Comparison of ENCODE assay signal across 10 cellular contexts in genomic region chr1:84090447-84091244, GRCh38. TPM values are rescaled to one million over a fixed set of nuclear protein-coding genes. Genes with fewer than 3 reads are reported as not detected.
A peak's percentile ranks its signal among the peaks of the same experiment; 100 is the strongest.
DNase-seq lines count a peak whose midpoint lies in the region; ATAC-seq and TF ChIP-seq lines count a peak whose summit lies in the region.
"Had no signal": no experiment of that assay in that cellular context is flagged by ENCODE, and none has a peak within 500 bp of the region (broad histone marks: within the 10 kb centered on the region; RNA-seq: fewer than 3 reads in every experiment).

No MANE protein-coding gene starts in this region.

- H3K4me3 Mint-ChIP-seq in endodermal cell: no peak overlapping the region

- H3K4me1 Mint-ChIP-seq in endodermal cell: no peaks in the 10 kb centered on the region

- H2AFZ ChIP-seq in MM.1S (ENCODE audit: low read length): no peak overlapping the region

- H3K27me3 Mint-ChIP-seq in endodermal cell (ENCODE audit: insufficient read depth): no peaks in the 10 kb centered on the region

- TF ChIP-seq CTCF in MM.1S (IDR thresholded peaks at IDR 0.05; ENCODE audit: low read length) (no peak), endodermal cell (conservative IDR thresholded peaks at IDR 0.05) (no peak)

- intact Hi-C loops in Right ventricle myocardium inferior (cut with DNase I): no loop called here

- H3K79me2 ChIP-seq in MM.1S (ENCODE audit: low read length): no peaks in the 10 kb centered on the region

- DNase-seq in MM.1S (peak; percentile 24), left kidney (ENCODE audit: low read depth, low spot score) (peak; percentile 24), endodermal cell (no peak), GM03348 (ENCODE audit: low spot score) (no peak), Right ventricle myocardium inferior (ENCODE audit: missing footprints) (no peak), putamen (ENCODE audit: low spot score) (no peak)
- DNase-seq: psoas muscle, trophoblast cell had no signal

- no peaks in the 10 kb centered on the region for H3K9me2 ChIP-seq in MM.1S (replicated peaks; ENCODE audit: insufficient read depth, low read length)

- H3K27me3 ChIP-seq in MM.1S (replicated peaks; ENCODE audit: insufficient read depth, low read length): no peaks in the 10 kb centered on the region
- H3K27me3 ChIP-seq in endodermal cell (ENCODE audit: control insufficient read depth, insufficient read depth, low read length, poor library complexity, severe bottlenecking): no peaks in the 10 kb centered on the region

- H3K4me3 ChIP-seq in MM.1S (ENCODE audit: low read length) (no peak overlapping the region), endodermal cell (ENCODE audit: low read length) (no peak overlapping the region)
- H3K4me3 ChIP-seq: psoas muscle had no signal

- 0 out of 2 replicates have a peak overlapping the region, but pooled peaks have one; percentile 21 for H3K4me2 ChIP-seq in MM.1S (ENCODE audit: low read depth, low read length)

- H3K9me3 Mint-ChIP-seq in endodermal cell: no peaks in the 10 kb centered on the region

- peak; percentile 64 for ATAC-seq in GM18505 (IDR thresholded peaks at IDR 0.05; ENCODE audit: unreplicated experiment)
- ATAC-seq in GM21619 (IDR thresholded peaks at IDR 0.05; ENCODE audit: unreplicated experiment): peak; percentile 71
- ATAC-seq in Right ventricle myocardium inferior: no peak
- ATAC-seq: psoas muscle had no signal

- TF ChIP-seq POLR2A in GM18505 (IDR thresholded peaks at IDR 0.05; ENCODE audit: borderline replicate concordance, extremely low read depth, insufficient read depth, insufficient read length): no peak

- WGBS in endodermal cell (ENCODE audit: insufficient coverage in 1 of 2, insufficient read length in 1 of 2), 2 experiments: 100% methylated on average over 2 of the region's 3 CpGs; no CpG with 5 or more reads in 1 of the 2 experiments

- H3K4me1 ChIP-seq in MM.1S (ENCODE audit: low read length): no peaks in the 10 kb centered on the region
- H3K4me1 ChIP-seq in endodermal cell (ENCODE audit: control insufficient read depth, insufficient read depth, low read length): no peaks in the 10 kb centered on the region

- H4K20me1 ChIP-seq in MM.1S (ENCODE audit: insufficient read depth, low read length): no peaks in the 10 kb centered on the region

- H3K9me3 ChIP-seq in MM.1S (replicated peaks; ENCODE audit: insufficient read depth, low read length) (no peaks in the 10 kb centered on the region), endodermal cell (ENCODE audit: control insufficient read depth, low read length) (peaks cover 8% of the 10 kb centered on the region)
- H3K9me3 ChIP-seq: psoas muscle had no signal

- H3K36me3 Mint-ChIP-seq in endodermal cell (ENCODE audit: low read depth): peaks cover 4% of the 10 kb centered on the region

- no peak overlapping the region for H3K9ac ChIP-seq in MM.1S (ENCODE audit: low read length)
- H3K9ac ChIP-seq in endodermal cell (ENCODE audit: extremely low read depth, low read length, poor library complexity, severe bottlenecking): no peak overlapping the region

- H3F3A ChIP-seq in MM.1S (ENCODE audit: insufficient read depth, low read length): no peaks in the 10 kb centered on the region

- no peaks in the 10 kb centered on the region for H3K36me3 ChIP-seq in MM.1S (replicated peaks; ENCODE audit: insufficient read depth, low read length)
- H3K36me3 ChIP-seq in endodermal cell (ENCODE audit: control insufficient read depth, insufficient read depth, low read length): no peaks in the 10 kb centered on the region

- H3K27ac Mint-ChIP-seq in endodermal cell: no peak overlapping the region

- H3K27ac ChIP-seq in MM.1S (ENCODE audit: low read length): no peak overlapping the region
- no peak overlapping the region for H3K27ac ChIP-seq in endodermal cell (ENCODE audit: low read depth, low read length)
- H3K27ac ChIP-seq: psoas muscle had no signal

RNA-seq across cellular contexts. Expression of gene PRKACB, which starts 53.4 kb away (rescaled TPM):
- total RNA-seq in endodermal cell: 10 to 100 TPM; 19.8 to 36.1 TPM
- 25.6 TPM for polyA plus RNA-seq in endodermal cell (2013, experiment 1 of 2)
- 27.9 TPM for polyA plus RNA-seq in endodermal cell (2013, experiment 2 of 2)
- 33.8 TPM for total RNA-seq in Right ventricle myocardium inferior

Comparison
In these comparisons a context has a peak if more than half of its experiments do, and no peak if none do; other contexts are left out.
1. DNase-seq: peak in MM.1S (single experiment) and left kidney (single experiment); none in endodermal cell (single experiment), GM03348 (single experiment), Right ventricle myocardium inferior (single experiment) and putamen (single experiment).